8 cellular contexts compared by ENCODE assay signal in genomic region chr16:56424791-56425438, GRCh38. TPM values are rescaled to one million over a fixed set of nuclear protein-coding genes. Genes with fewer than 3 reads are reported as not detected.
DNase-seq lines count a peak whose midpoint lies in the region; ATAC-seq and TF ChIP-seq lines count a peak whose summit lies in the region.

No MANE protein-coding gene starts in this region.

- CTCF ChIA-PET in CD8-positive, alpha-beta T cell (lab: Charles Lee): interaction anchor here (0.9 kb wide), 1 partner anchor 10 kb away, joined by 3 read pairs; no protein-coding TSS in a partner anchor

- peaks cover 5% of the 10 kb centered on the region for H3K36me3 Mint-ChIP-seq in CD8-positive, alpha-beta T cell

- H3K9me3 ChIP-seq in CD8-positive, alpha-beta T cell (ENCODE audit: low read length): no peaks in the 10 kb centered on the region
- H3K9me3 ChIP-seq in HUES64 (ENCODE audit: insufficient read depth, low read depth, low read length): no peaks in the 10 kb centered on the region
- H3K9me3 ChIP-seq in endocrine pancreas (ENCODE audit: control insufficient read depth, low read length): no peaks in the 10 kb centered on the region
- no peaks in the 10 kb centered on the region for H3K9me3 ChIP-seq in muscle layer of colon (ENCODE audit: low read length)

- H3K4me1 Mint-ChIP-seq in CD8-positive, alpha-beta T cell (ENCODE audit: low read depth): peaks cover 44% of the 10 kb centered on the region
- H3K4me1 Mint-ChIP-seq in stimulated activated naive CD8-positive, alpha-beta T cell treated with anti-CD3 and anti-CD28 coated beads, Interleukin-15, amount 100 ng/mL, for 72 hours: peaks cover 46% of the 10 kb centered on the region

- peak overlapping the region; percentile 62 for H3K4me3 ChIP-seq in CD8-positive, alpha-beta T cell (ENCODE audit: low read depth, low read length)
- H3K4me3 ChIP-seq in HUES64 (ENCODE audit: low read length): peak overlapping the region; percentile 85
- no peak overlapping the region for H3K4me3 ChIP-seq in endocrine pancreas (ENCODE audit: control insufficient read depth, insufficient read depth, low read length)
- H3K4me3 ChIP-seq in muscle layer of colon (ENCODE audit: low read depth in 1 of 2, low read length in 2 of 2): peak overlapping the region; percentile 59 to 88

- ATAC-seq in CD8-positive, alpha-beta T cell: peak; percentile 29
- peak; percentile 38 for ATAC-seq in GM21515 (IDR thresholded peaks at IDR 0.05; ENCODE audit: unreplicated experiment)
- ATAC-seq in stimulated activated naive CD8-positive, alpha-beta T cell treated with anti-CD3 and anti-CD28 coated beads, Interleukin-15, amount 100 ng/mL, for 72 hours: peak; percentile 68

- no peaks in the 10 kb centered on the region for H3K27me3 Mint-ChIP-seq in CD8-positive, alpha-beta T cell (ENCODE audit: low read depth)
- no peaks in the 10 kb centered on the region for H3K27me3 Mint-ChIP-seq in stimulated activated naive CD8-positive, alpha-beta T cell treated with anti-CD3 and anti-CD28 coated beads, Interleukin-15, amount 100 ng/mL, for 72 hours

- WGBS in HUES64: under 1% methylated on average over 79 of the region's 79 CpGs

- no peaks in the 10 kb centered on the region for H3K36me3 ChIP-seq in CD8-positive, alpha-beta T cell (ENCODE audit: insufficient read depth, low read length)
- peaks cover 3% of the 10 kb centered on the region for H3K36me3 ChIP-seq in HUES64 (ENCODE audit: insufficient read depth, low read length)
- H3K36me3 ChIP-seq in endocrine pancreas (ENCODE audit: control insufficient read depth, insufficient read depth, low read length): no peaks in the 10 kb centered on the region
- no peaks in the 10 kb centered on the region for H3K36me3 ChIP-seq in muscle layer of colon (ENCODE audit: insufficient read depth, low read length)

- POLR2A ChIA-PET in CD8-positive, alpha-beta T cell (lab: Charles Lee): interaction anchor here (1.5 kb wide), 1 partner anchor 26 kb away, joined by 5 read pairs; the partner anchor contains the start of genes NUDT21 and OGFOD1

- H3K4me1 ChIP-seq in CD8-positive, alpha-beta T cell (ENCODE audit: insufficient read depth, low read length): peaks cover 19% of the 10 kb centered on the region
- H3K4me1 ChIP-seq in HUES64 (ENCODE audit: insufficient read depth, low read length): peaks cover 32% of the 10 kb centered on the region
- H3K4me1 ChIP-seq in endocrine pancreas (ENCODE audit: control insufficient read depth, insufficient read depth, low read length): peaks cover 11% of the 10 kb centered on the region
- peaks cover 23% of the 10 kb centered on the region for H3K4me1 ChIP-seq in muscle layer of colon (ENCODE audit: insufficient read depth, low read length)

- H3K9me3 Mint-ChIP-seq in CD8-positive, alpha-beta T cell: no peaks in the 10 kb centered on the region
- no peaks in the 10 kb centered on the region for H3K9me3 Mint-ChIP-seq in stimulated activated naive CD8-positive, alpha-beta T cell treated with anti-CD3 and anti-CD28 coated beads, Interleukin-15, amount 100 ng/mL, for 72 hours

- H3K4me3 Mint-ChIP-seq in CD8-positive, alpha-beta T cell: peak overlapping the region; percentile 89
- H3K4me3 Mint-ChIP-seq in stimulated activated naive CD8-positive, alpha-beta T cell treated with anti-CD3 and anti-CD28 coated beads, Interleukin-15, amount 100 ng/mL, for 72 hours: peak overlapping the region; percentile 96 to 98

- H3K27ac ChIP-seq in CD8-positive, alpha-beta T cell (ENCODE audit: low read depth, low read length): peak overlapping the region; percentile 59
- H3K27ac ChIP-seq in HUES64 (ENCODE audit: low read depth, low read length) (peak overlapping the region; percentile 32; the same call in 1 of the 2 replicates), muscle layer of colon (ENCODE audit: low read depth, low read length) (peak overlapping the region; percentile 73)

- no peaks in the 10 kb centered on the region for H3K27me3 ChIP-seq in CD8-positive, alpha-beta T cell (ENCODE audit: insufficient read depth, low read length)
- H3K27me3 ChIP-seq in HUES64 (ENCODE audit: insufficient read depth, low read length) (peaks cover 26% of the 10 kb centered on the region), endocrine pancreas (ENCODE audit: control insufficient read depth, insufficient read depth, low read length) (no peaks in the 10 kb centered on the region), muscle layer of colon (ENCODE audit: control insufficient read depth in 1 of 2, insufficient read depth in 2 of 2, low read length in 2 of 2) (no peaks in the 10 kb centered on the region)

- DNase-seq in CD8-positive, alpha-beta T cell: peak; percentile 4 to 58 (median 34)
- peak; percentile 12 to 27 for DNase-seq in activated CD4-positive, alpha-beta T cell treated with anti-CD3 and anti-CD28 coated beads, Interleukin-2, amount 50 U/mL, for 4 hours
- peak; percentile 40 to 63 for DNase-seq in stimulated activated naive CD8-positive, alpha-beta T cell treated with anti-CD3 and anti-CD28 coated beads, Interleukin-15, amount 100 ng/mL, for 72 hours
- no peak for DNase-seq in COLO829 (ENCODE audit: low spot score)

- H3K27ac Mint-ChIP-seq in CD8-positive, alpha-beta T cell: peak overlapping the region; percentile 85
- H3K27ac Mint-ChIP-seq in stimulated activated naive CD8-positive, alpha-beta T cell treated with anti-CD3 and anti-CD28 coated beads, Interleukin-15, amount 100 ng/mL, for 72 hours: peak overlapping the region in 1 of 2 donors; percentile 92

- TF ChIP-seq CTCF in CD8-positive, alpha-beta T cell (IDR thresholded peaks at IDR 0.05): no peak

- H3K9ac ChIP-seq in HUES64 (ENCODE audit: low read depth, low read length): peak overlapping the region; percentile 79
- H3K9ac ChIP-seq in endocrine pancreas (ENCODE audit: control insufficient read depth, insufficient read depth, low read length): peak overlapping the region; percentile 70
- peak overlapping the region; percentile 79 for H3K9ac ChIP-seq in muscle layer of colon (ENCODE audit: low read length)

- intact Hi-C loops in CD8-positive, alpha-beta T cell (cut with DNase I, micrococcal nuclease): loop anchor here (1.0 to 10.0 kb wide), 3 partner anchors 26 to 1310 kb away; partner anchors contain the start of genes NUDT21 (in 2 of the 2), OGFOD1 (in 2 of the 2) and KATNB1 (in 1 of the 2)

RNA-seq across cellular contexts. Expression of gene AMFR, which starts 0.4 kb away (rescaled TPM):
- 10 to 100 TPM; 75.4 to 76.4 TPM for total RNA-seq in CD8-positive, alpha-beta T cell
- 17.9 TPM for polyA plus RNA-seq in HUES64 (2013, experiment 1 of 2)
- 23.8 TPM for polyA plus RNA-seq in HUES64 (2013, experiment 2 of 2)

RNA-seq across cellular contexts. Expression of gene NUDT21, which starts 26.2 kb away (rescaled TPM):
- 100 to 1,000 TPM in 1 of 2 experiments, 10 to 100 TPM in 1; 99.1 to 106 TPM for total RNA-seq in CD8-positive, alpha-beta T cell
- polyA plus RNA-seq in HUES64 (2013, experiment 1 of 2): 146 TPM
- polyA plus RNA-seq in HUES64 (2013, experiment 2 of 2): 131 TPM

RNA-seq across cellular contexts. Expression of gene OGFOD1, which starts 26.4 kb away (rescaled TPM):
- 10 to 100 TPM; 17.0 to 21.5 TPM for total RNA-seq in CD8-positive, alpha-beta T cell
- polyA plus RNA-seq in HUES64 (2013, experiment 1 of 2): 67.4 TPM
- polyA plus RNA-seq in HUES64 (2013, experiment 2 of 2): 66.3 TPM
